Comparison of ENCODE assay signal across 33 cellular contexts in the genomic region with DNA sequence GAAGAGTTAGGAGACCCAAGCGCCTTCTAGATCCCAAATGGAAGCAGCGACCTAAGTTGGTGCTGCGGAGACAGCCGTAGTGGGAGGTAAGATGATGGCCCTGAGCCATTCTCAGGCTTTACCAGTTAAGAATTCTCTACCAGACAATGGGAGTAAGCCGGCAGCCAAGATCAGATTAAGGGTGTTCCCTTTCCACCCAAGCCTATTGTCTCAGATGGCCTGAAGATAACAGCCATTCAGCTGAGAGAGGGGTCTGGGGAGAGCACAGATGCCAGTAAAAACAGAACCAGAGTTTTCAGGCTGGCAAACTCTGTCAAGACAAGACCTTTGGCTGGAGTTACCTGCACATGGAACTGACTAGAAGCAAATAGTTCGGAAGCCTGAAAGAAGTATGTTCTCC.
DNase-seq lines count a peak whose midpoint lies in the region; ATAC-seq, FAIRE-seq and TF ChIP-seq lines count a peak whose summit lies in the region.
"Had no signal": no experiment of that assay in that cellular context is flagged by ENCODE, and none has a peak within 500 bp of the region (broad histone marks: within the 10 kb centered on the region; RNA-seq: fewer than 3 reads in every experiment).

No MANE protein-coding gene starts in this region.

- peak overlapping the region; percentile 17; the same call in 1 of the 2 replicates for H2AFZ ChIP-seq in K562 (ENCODE audit: low read depth, low read length)
- H2AFZ ChIP-seq: PC-9 had no signal

- peak overlapping the region; percentile 5 for H3K27ac Mint-ChIP-seq in Caco-2 (ENCODE audit: unreplicated experiment)
- H3K27ac Mint-ChIP-seq: activated CD8-positive, alpha-beta memory T cell treated with anti-CD3 and anti-CD28 coated beads, Interleukin-2, amount 10 ng/mL, durations not matched to agents 7 days and 5 days; CD8-positive, alpha-beta T cell; HFFc6; immature natural killer cell; WTC11 had no signal

- H3K4me3 ChIP-seq in Caco-2 (ENCODE audit: low read depth, low read length) (no peak overlapping the region), K562 (no peak overlapping the region), right lobe of liver (no peak overlapping the region), colonic mucosa (no peak overlapping the region)
- H3K4me3 ChIP-seq: dorsolateral prefrontal cortex, gastroesophageal sphincter, GM12878, MG63, PC-9, sigmoid colon, thyroid gland had no signal

- H3K9me3 ChIP-seq in Caco-2 (peaks cover 11% of the 10 kb centered on the region), K562 (replicated peaks; ENCODE audit: control insufficient read depth, insufficient read depth, low read depth, low read length) (no peaks in the 10 kb centered on the region; the same call in 1 of the 2 replicates), right lobe of liver (no peaks in the 10 kb centered on the region), colonic mucosa (no peaks in the 10 kb centered on the region)
- H3K9me3 ChIP-seq: gastroesophageal sphincter, MG63, neutrophil, sigmoid colon, thyroid gland had no signal

- FAIRE-seq in K562 (lab: Jason Lieb, UNC): no peak
- FAIRE-seq: GM12878, GM19239 had no signal

- H3K4me1 ChIP-seq in Caco-2: peaks cover 54% of the 10 kb centered on the region
- peaks cover 6 to 7% of the 10 kb centered on the region in 2 experiments; a peak in 3 of 5 replicates for H3K4me1 ChIP-seq in K562 (replicated peaks in 1 of 2; ENCODE audit: control insufficient read depth in 2 of 2, insufficient read depth in 2 of 2, low read length in 2 of 2)
- H3K4me1 ChIP-seq in right lobe of liver: peaks cover 0 to 14% (median 6%) of the 10 kb centered on the region in 4 donors
- H3K4me1 ChIP-seq in colonic mucosa: peaks cover 4% of the 10 kb centered on the region
- H3K4me1 ChIP-seq: gastroesophageal sphincter, sigmoid colon, thyroid gland had no signal

- 55% methylated on average over 6 of the region's 6 CpGs for WGBS in K562 (ENCODE audit: insufficient coverage, low coverage, missing lambda C conversion rate)
- 81% methylated on average over 3 of the region's 6 CpGs for WGBS in right lobe of liver (ENCODE audit: insufficient coverage, low coverage, low lambda C conversion rate, missing lambda C conversion rate)

- TF ChIP-seq CTCF in Caco-2 (IDR thresholded peaks at IDR 0.05; ENCODE audit: insufficient read depth in 1 of 2, low read depth in 1 of 2, low read length in 1 of 2, severe bottlenecking in 1 of 2, unreplicated experiment in 1 of 2) (no peak), K562 (IDR thresholded peaks at IDR 0.05 in 2 of 3, conservative IDR thresholded peaks at IDR 0.05 in 1 of 3; ENCODE audit: insufficient read depth in 2 of 3, low read depth in 1 of 3, low read length in 3 of 3) (no peak), right lobe of liver (IDR thresholded peaks at IDR 0.05) (no peak), colonic mucosa (IDR thresholded peaks at IDR 0.05) (no peak)

- peak overlapping the region in 1 of 2 experiments; percentile 70; a peak in 1 of 4 replicates for H3K9ac ChIP-seq in K562 (ENCODE audit: insufficient read depth in 1 of 2, low read depth in 2 of 2, low read length in 2 of 2)
- no peak overlapping the region for H3K9ac ChIP-seq in colonic mucosa (ENCODE audit: low read depth in 2 of 2, low read length in 2 of 2)

- no peak for TF ChIP-seq POLR2A in K562 (conservative IDR thresholded peaks at IDR 0.05)
- TF ChIP-seq POLR2A in right lobe of liver (IDR thresholded peaks at IDR 0.05): no peak

- in situ Hi-C loops in K562 (cut with MboI): no loop called here

- POLR2A ChIA-PET in Caco-2 (lab: Charles Lee) (no interaction called here), K562 (lab: Yijun Ruan, JAX) (interaction anchor here (1.0 kb wide), 1 partner anchor 16 kb away, joined by 5 read pairs; no protein-coding TSS in a partner anchor)

- CTCF ChIA-PET in Caco-2 (lab: Charles Lee) (no interaction called here), K562 (lab: Yijun Ruan, JAX; ENCODE audit: low intra/inter-chr PET ratio) (no interaction called here)

- H3K27me3 ChIP-seq in Caco-2 (replicated peaks; ENCODE audit: control insufficient read depth, insufficient read depth, low read length) (no peaks in the 10 kb centered on the region), K562 (ENCODE audit: control insufficient read depth in 2 of 2, insufficient read depth in 2 of 2, low read length in 2 of 2) (no peaks in the 10 kb centered on the region), right lobe of liver (no peaks in the 10 kb centered on the region), colonic mucosa (no peaks in the 10 kb centered on the region)
- H3K27me3 ChIP-seq: BE2C, dorsolateral prefrontal cortex, gastroesophageal sphincter, MG63, neutrophil, sigmoid colon, thyroid gland had no signal

- no peak overlapping the region for H3K4me3 Mint-ChIP-seq in Caco-2 (ENCODE audit: unreplicated experiment)
- H3K4me3 Mint-ChIP-seq: activated CD8-positive, alpha-beta memory T cell treated with anti-CD3 and anti-CD28 coated beads, Interleukin-2, amount 10 ng/mL, durations not matched to agents 7 days and 5 days; activated T-cell treated with anti-CD3 and anti-CD28 coated beads, Interleukin-2, amount 50 U/mL, for 4 hours; CD8-positive, alpha-beta T cell; central memory CD8-positive, alpha-beta T cell; HFFc6; immature natural killer cell; WTC11 had no signal

- H3K36me3 ChIP-seq in Caco-2 (ENCODE audit: control insufficient read depth, insufficient read depth, low read length) (0 out of 2 replicates have a peak, but pooled peaks cover 1% of the 10 kb centered on the region), K562 (ENCODE audit: control insufficient read depth, insufficient read depth, low read length) (no peaks in the 10 kb centered on the region), right lobe of liver (no peaks in the 10 kb centered on the region), colonic mucosa (no peaks in the 10 kb centered on the region)
- H3K36me3 ChIP-seq: BE2C, gastroesophageal sphincter, MG63, neutrophil, sigmoid colon, thyroid gland had no signal

- intact Hi-C loops in Caco-2 (cut with micrococcal nuclease; ENCODE audit: unreplicated experiment): no loop called here
- intact Hi-C loops in K562 (cut with micrococcal nuclease): no loop called here
- intact Hi-C loops in right lobe of liver (cut with DNase I): no loop called here
- intact Hi-C loops in colonic mucosa (cut with DNase I): no loop called here

- no peaks in the 10 kb centered on the region for H3K79me2 ChIP-seq in K562 (ENCODE audit: control insufficient read depth, insufficient read depth, low read length)

- no peaks in the 10 kb centered on the region for H3K9me1 ChIP-seq in K562 (ENCODE audit: control insufficient read depth, insufficient read depth, low read length)

- H4K20me1 ChIP-seq in K562 (replicated peaks; ENCODE audit: control insufficient read depth, insufficient read depth, low read length): no peaks in the 10 kb centered on the region

- H3K9me3 Mint-ChIP-seq in Caco-2 (ENCODE audit: unreplicated experiment): peaks cover 22% of the 10 kb centered on the region
- H3K9me3 Mint-ChIP-seq: activated T-cell treated with anti-CD3 and anti-CD28 coated beads, Interleukin-2, amount 50 U/mL, for 4 hours; CD8-positive, alpha-beta T cell; central memory CD8-positive, alpha-beta T cell; HFFc6 had no signal

- ATAC-seq in K562 (no peak), right lobe of liver (no peak)
- ATAC-seq: activated CD8-positive, alpha-beta memory T cell treated with anti-CD3 and anti-CD28 coated beads, Interleukin-2, amount 10 ng/mL, durations not matched to agents 7 days and 5 days; activated T-cell treated with anti-CD3 and anti-CD28 coated beads, Interleukin-2, amount 50 U/mL, for 4 hours; CD8-positive, alpha-beta T cell; gastroesophageal sphincter; GM12878; WTC11 had no signal

- no TSS peak for BruUV-seq in Caco-2 (replicated peaks; lab: Mats Ljungman, UMichigan)
- BruUV-seq in K562 (replicated peaks; lab: Mats Ljungman, UMichigan): no TSS peak

- H3K4me2 ChIP-seq in K562 (ENCODE audit: insufficient read depth, low read length): no peak overlapping the region
- H3K4me2 ChIP-seq: PC-9 had no signal

- H3K4me1 Mint-ChIP-seq in Caco-2 (ENCODE audit: low read depth, unreplicated experiment): peaks cover 50% of the 10 kb centered on the region
- H3K4me1 Mint-ChIP-seq: activated CD8-positive, alpha-beta memory T cell treated with anti-CD3 and anti-CD28 coated beads, Interleukin-2, amount 10 ng/mL, durations not matched to agents 7 days and 5 days; central memory CD8-positive, alpha-beta T cell; immature natural killer cell; WTC11 had no signal

- peak in 1 of 2 experiments; percentile 7 for DNase-seq in Caco-2
- peak; percentile 68 for DNase-seq in ELF-1 (ENCODE audit: low read depth, low spot score)
- DNase-seq in K562 (ENCODE audit: extremely low read depth in 1 of 4, low spot score in 3 of 4): no peak
- DNase-seq in right lobe of liver: peak in 2 of 3 donors; percentile 12 to 21
- no peak for DNase-seq in OCI-M2 (lab: John Stamatoyannopoulos, UW; ENCODE audit: unreplicated experiment)
- no peak for DNase-seq in NCI-H2171 (lab: John Stamatoyannopoulos, UW)
- DNase-seq in colonic mucosa: no peak
- DNase-seq: activated CD4-positive, alpha-beta T cell treated with anti-CD3 and anti-CD28 coated beads, Interleukin-2, amount 50 U/mL, for 4 hours; activated CD8-positive, alpha-beta memory T cell treated with anti-CD3 and anti-CD28 coated beads, Interleukin-2, amount 10 ng/mL, durations not matched to agents 7 days and 5 days; activated T-cell treated with anti-CD3 and anti-CD28 coated beads, Interleukin-2, amount 50 U/mL, for 4 hours; BE2C; CD8-positive, alpha-beta T cell; DMS153; GOT3; HFFc6; immature natural killer cell; KG1; MG63; NCI-H1105; NCI-H187 treated with DMSO at 0.1 percent for 48 hours; NCI-H526; PC-9; sigmoid colon; stimulated activated CD4-positive, alpha-beta T cell treated with anti-CD3 and anti-CD28 coated beads, Interleukin-4, amount 100 ng/mL, for 1 hour; thyroid gland had no signal

- no peaks in the 10 kb centered on the region for H3K27me3 Mint-ChIP-seq in Caco-2 (ENCODE audit: insufficient read depth, unreplicated experiment)
- H3K27me3 Mint-ChIP-seq: progenitor cell of endocrine pancreas had no signal

- no peak for TF ChIP-seq RAD21 in K562 (CRISPR knock-in tag; conservative IDR thresholded peaks at IDR 0.05 in 1 of 2, IDR thresholded peaks at IDR 0.05 in 1 of 2)

- no peak overlapping the region for H3K27ac ChIP-seq in K562 (ENCODE audit: extremely low read depth, low read depth, low read length)
- H3K27ac ChIP-seq in right lobe of liver: no peak overlapping the region
- H3K27ac ChIP-seq in colonic mucosa: no peak overlapping the region
- H3K27ac ChIP-seq: dorsolateral prefrontal cortex, gastroesophageal sphincter, neutrophil, PC-9, sigmoid colon, thyroid gland had no signal

- TF ChIP-seq EP300 in K562 (IDR thresholded peaks at IDR 0.05; ENCODE audit: low read length): no peak

- peaks cover 26% of the 10 kb centered on the region for H3K36me3 Mint-ChIP-seq in Caco-2 (ENCODE audit: insufficient read depth, unreplicated experiment)
- H3K36me3 Mint-ChIP-seq: activated CD8-positive, alpha-beta memory T cell treated with anti-CD3 and anti-CD28 coated beads, Interleukin-2, amount 10 ng/mL, durations not matched to agents 7 days and 5 days; CD8-positive, alpha-beta T cell; WTC11 had no signal

TF ChIP-seq in K562, 482 proteins besides CTCF, POLR2A, EP300 and RAD21:
- no peak for TF ChIP-seq RFX7 (CRISPR knock-in tag; IDR thresholded peaks at IDR 0.05)
- peak; percentile 84; the same call in 1 of the 2 replicates for TF ChIP-seq SOX6 (IDR thresholded peaks at IDR 0.05)

Comparison
In these comparisons a context has a peak if more than half of its experiments do, and no peak if none do; other contexts are left out.
1. DNase-seq: peak in ELF-1 (single experiment) and right lobe of liver (2 of 3); none in K562 (0 of 4), OCI-M2 (single experiment), NCI-H2171 (single experiment) and colonic mucosa (single experiment).